9 cellular contexts compared by ENCODE assay signal in genomic region chr13:45850020-45850613, GRCh38. TPM values are rescaled to one million over a fixed set of nuclear protein-coding genes. Genes with fewer than 3 reads are reported as not detected.
DNase-seq lines count a peak whose midpoint lies in the region; ATAC-seq and TF ChIP-seq lines count a peak whose summit lies in the region.
"Had no signal": no experiment of that assay in that cellular context is flagged by ENCODE, and none has a peak within 500 bp of the region (broad histone marks: within the 10 kb centered on the region; RNA-seq: fewer than 3 reads in every experiment).

No MANE protein-coding gene starts in this region.

- peak overlapping the region; percentile 63 for H3K4me3 ChIP-seq in WERI-Rb-1 (ENCODE audit: low read depth, low read length)
- H3K4me3 ChIP-seq in iPS-18c (ENCODE audit: insufficient read depth, low read depth, low read length), result peak overlapping the region; percentile 60; the same call in 1 of the 2 replicates

- H3K9me3 ChIP-seq in WERI-Rb-1 (ENCODE audit: severe bottlenecking) (peaks cover 5% of the 10 kb centered on the region), iPS-18c (ENCODE audit: control insufficient read depth, insufficient read depth, low read length) (no peaks in the 10 kb centered on the region)

- no peak for ATAC-seq in stimulated activated naive CD8-positive, alpha-beta T cell treated with anti-CD3 and anti-CD28 coated beads, Interleukin-15, amount 100 ng/mL, for 72 hours
- ATAC-seq in natural killer cell treated with Interleukin-12 subunit alpha and Interleukin-12 subunit beta and Interleukin-15 and Interleukin-18, amount 100 ng/mL, for 72 hours, result no peak
- no peak for ATAC-seq in GM18502 (IDR thresholded peaks at IDR 0.05; ENCODE audit: poor library complexity, unreplicated experiment)
- ATAC-seq in GM19452 (IDR thresholded peaks at IDR 0.05; ENCODE audit: unreplicated experiment), result no peak

- peaks cover 7% of the 10 kb centered on the region for H3K9me3 Mint-ChIP-seq in activated naive CD4-positive, alpha-beta T cell treated with anti-CD3 and anti-CD28 coated beads for 36 hours
- H3K9me3 Mint-ChIP-seq in stimulated activated naive CD8-positive, alpha-beta T cell treated with anti-CD3 and anti-CD28 coated beads, Interleukin-15, amount 100 ng/mL, for 72 hours, result peaks cover 0 to 5% of the 10 kb centered on the region in 2 donors
- H3K9me3 Mint-ChIP-seq in natural killer cell treated with Interleukin-12 subunit alpha and Interleukin-12 subunit beta and Interleukin-15 and Interleukin-18, amount 100 ng/mL, for 72 hours, result no peaks in the 10 kb centered on the region

- peak; percentile 11 for DNase-seq in activated naive CD4-positive, alpha-beta T cell treated with anti-CD3 and anti-CD28 coated beads for 36 hours
- DNase-seq in activated naive CD4-positive, alpha-beta T cell treated with anti-CD3 and anti-CD28 coated beads, Interleukin-2, amount 50 U/mL, for 16 hours, result no peak
- DNase-seq in WERI-Rb-1, result peak; percentile 18
- no peak for DNase-seq in stimulated activated naive CD8-positive, alpha-beta T cell treated with anti-CD3 and anti-CD28 coated beads, Interleukin-15, amount 100 ng/mL, for 72 hours
- no peak for DNase-seq in natural killer cell treated with Interleukin-12 subunit alpha and Interleukin-12 subunit beta and Interleukin-15 and Interleukin-18, amount 100 ng/mL, for 72 hours (ENCODE audit: low spot score)

- no peaks in the 10 kb centered on the region for H3K36me3 Mint-ChIP-seq in activated naive CD4-positive, alpha-beta T cell treated with anti-CD3 and anti-CD28 coated beads for 36 hours (ENCODE audit: low read depth)
- no peaks in the 10 kb centered on the region for H3K36me3 Mint-ChIP-seq in natural killer cell treated with Interleukin-12 subunit alpha and Interleukin-12 subunit beta and Interleukin-15 and Interleukin-18, amount 100 ng/mL, for 72 hours

- no peak for TF ChIP-seq CTCF in WERI-Rb-1 (IDR thresholded peaks at IDR 0.05; ENCODE audit: low read depth, low read length)

- no peaks in the 10 kb centered on the region for H3K27me3 Mint-ChIP-seq in activated naive CD4-positive, alpha-beta T cell treated with anti-CD3 and anti-CD28 coated beads for 36 hours (ENCODE audit: low read depth)
- H3K27me3 Mint-ChIP-seq in stimulated activated naive CD8-positive, alpha-beta T cell treated with anti-CD3 and anti-CD28 coated beads, Interleukin-15, amount 100 ng/mL, for 72 hours, result peaks cover 31% of the 10 kb centered on the region
- H3K27me3 Mint-ChIP-seq in natural killer cell treated with Interleukin-12 subunit alpha and Interleukin-12 subunit beta and Interleukin-15 and Interleukin-18, amount 100 ng/mL, for 72 hours, result peaks cover 43 to 72% of the 10 kb centered on the region in 2 donors

- peak overlapping the region; percentile 85 for H3K4me3 Mint-ChIP-seq in activated naive CD4-positive, alpha-beta T cell treated with anti-CD3 and anti-CD28 coated beads for 36 hours
- H3K4me3 Mint-ChIP-seq in stimulated activated naive CD8-positive, alpha-beta T cell treated with anti-CD3 and anti-CD28 coated beads, Interleukin-15, amount 100 ng/mL, for 72 hours, result peak overlapping the region; percentile 92 to 96
- H3K4me3 Mint-ChIP-seq in natural killer cell treated with Interleukin-12 subunit alpha and Interleukin-12 subunit beta and Interleukin-15 and Interleukin-18, amount 100 ng/mL, for 72 hours, result no peak overlapping the region

- intact Hi-C loops in activated naive CD4-positive, alpha-beta T cell treated with anti-CD3 and anti-CD28 coated beads for 36 hours (cut with micrococcal nuclease), result loop anchor here (5.0 kb wide), 2 partner anchors 117 to 202 kb away; partner anchors contain the start of gene ZC3H13

- H3K27ac Mint-ChIP-seq in activated naive CD4-positive, alpha-beta T cell treated with anti-CD3 and anti-CD28 coated beads for 36 hours, result no peak overlapping the region
- H3K27ac Mint-ChIP-seq in stimulated activated naive CD8-positive, alpha-beta T cell treated with anti-CD3 and anti-CD28 coated beads, Interleukin-15, amount 100 ng/mL, for 72 hours, result peak overlapping the region; percentile 53 to 85
- no peak overlapping the region for H3K27ac Mint-ChIP-seq in natural killer cell treated with Interleukin-12 subunit alpha and Interleukin-12 subunit beta and Interleukin-15 and Interleukin-18, amount 100 ng/mL, for 72 hours

- no peaks in the 10 kb centered on the region for H3K36me3 ChIP-seq in WERI-Rb-1

- no peaks in the 10 kb centered on the region for H3K27me3 ChIP-seq in WERI-Rb-1 (ENCODE audit: insufficient read depth, low read depth, severe bottlenecking)

- H3K4me1 Mint-ChIP-seq in activated naive CD4-positive, alpha-beta T cell treated with anti-CD3 and anti-CD28 coated beads for 36 hours (ENCODE audit: low read depth), result peaks cover 52% of the 10 kb centered on the region
- peaks cover 54% of the 10 kb centered on the region for H3K4me1 Mint-ChIP-seq in stimulated activated naive CD8-positive, alpha-beta T cell treated with anti-CD3 and anti-CD28 coated beads, Interleukin-15, amount 100 ng/mL, for 72 hours
- H3K4me1 Mint-ChIP-seq in natural killer cell treated with Interleukin-12 subunit alpha and Interleukin-12 subunit beta and Interleukin-15 and Interleukin-18, amount 100 ng/mL, for 72 hours (ENCODE audit: low read depth in 2 of 2), result peaks cover 16 to 18% of the 10 kb centered on the region in 2 donors

- CTCF ChIA-PET in activated naive CD4-positive, alpha-beta T cell treated with anti-CD3 and anti-CD28 coated beads for 36 hours (lab: Charles Lee), result interaction anchor here (0.5 to 1.0 kb wide), 2 partner anchors 226 to 357 kb away, joined by 3 read pairs; no protein-coding TSS in a partner anchor

- no peak overlapping the region for H3K27ac ChIP-seq in WERI-Rb-1

RNA-seq across cellular contexts. Expression of gene SIAH3, which starts 1.4 kb away (rescaled TPM):
- under 1 TPM; 0.07 to 0.12 TPM for total RNA-seq in activated naive CD4-positive, alpha-beta T cell treated with anti-CD3 and anti-CD28 coated beads for 36 hours
- not detected for total RNA-seq in natural killer cell treated with Interleukin-12 subunit alpha and Interleukin-12 subunit beta and Interleukin-15 and Interleukin-18, amount 100 ng/mL, for 72 hours
- total RNA-seq: MCF 10A had no signal

Comparison
In these comparisons a context has a peak if more than half of its experiments do, and no peak if none do; other contexts are left out.
1. DNase-seq: peak in activated naive CD4-positive, alpha-beta T cell treated with anti-CD3 and anti-CD28 coated beads for 36 hours (single experiment) and WERI-Rb-1 (single experiment); none in activated naive CD4-positive, alpha-beta T cell treated with anti-CD3 and anti-CD28 coated beads, Interleukin-2, amount 50 U/mL, for 16 hours (single experiment), stimulated activated naive CD8-positive, alpha-beta T cell treated with anti-CD3 and anti-CD28 coated beads, Interleukin-15, amount 100 ng/mL, for 72 hours (0 of 2) and natural killer cell treated with Interleukin-12 subunit alpha and Interleukin-12 subunit beta and Interleukin-15 and Interleukin-18, amount 100 ng/mL, for 72 hours (single experiment).
2. H3K27ac Mint-ChIP-seq: peak in stimulated activated naive CD8-positive, alpha-beta T cell treated with anti-CD3 and anti-CD28 coated beads, Interleukin-15, amount 100 ng/mL, for 72 hours (2 of 2); none in activated naive CD4-positive, alpha-beta T cell treated with anti-CD3 and anti-CD28 coated beads for 36 hours (single experiment) and natural killer cell treated with Interleukin-12 subunit alpha and Interleukin-12 subunit beta and Interleukin-15 and Interleukin-18, amount 100 ng/mL, for 72 hours (0 of 2).